ENCODE assay signal across 1 cellular context in the genomic region with DNA sequence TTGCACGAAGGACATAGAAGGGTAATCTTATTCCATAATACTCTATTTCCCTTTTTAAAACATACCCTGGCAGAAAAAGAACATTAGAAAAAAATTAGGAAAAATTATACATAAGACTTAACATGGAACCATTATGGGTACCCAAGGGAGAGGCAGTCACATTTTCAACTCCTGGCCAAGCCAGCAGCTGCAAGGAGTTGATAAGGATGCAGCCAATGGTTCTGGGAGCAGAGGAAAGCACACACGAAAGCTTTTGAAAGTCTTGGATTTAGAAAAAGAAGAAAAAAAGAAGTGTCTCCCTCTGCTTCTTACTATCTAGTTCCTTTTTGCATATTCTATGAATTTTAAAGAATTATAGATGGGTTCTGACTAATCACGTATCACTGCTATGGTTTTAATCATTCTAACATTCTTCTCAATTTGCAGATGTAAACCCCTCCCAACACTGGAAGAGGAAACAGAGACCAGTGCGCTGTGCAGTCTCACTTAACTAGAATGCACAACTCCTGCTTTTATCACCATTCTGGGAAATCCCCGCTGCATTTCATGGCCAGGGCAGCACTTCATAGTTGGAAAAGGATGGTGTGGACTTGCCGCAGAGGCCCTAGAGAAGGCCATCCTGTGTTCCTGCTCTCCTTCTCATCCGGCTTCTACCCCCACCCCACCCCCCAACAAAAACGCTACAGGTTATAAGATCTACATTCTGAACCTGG.
TF ChIP-seq lines count a peak whose summit lies in the region.

No MANE protein-coding gene starts in this region.

TF ChIP-seq in K562, 482 proteins besides CTCF, POLR2A, EP300 and RAD21 (continued from another document):
- TF ChIP-seq MAFF (IDR thresholded peaks at IDR 0.05; ENCODE audit: low read length) (no peak), ZNF263 (CRISPR knock-in tag; IDR thresholded peaks at IDR 0.05; ENCODE audit: borderline replicate concordance) (no peak), MEF2D (tag; conservative IDR thresholded peaks at IDR 0.05; ENCODE audit: low read depth) (no peak), CBX2 (IDR thresholded peaks at IDR 0.05; ENCODE audit: insufficient read depth, low read length, poor library complexity, severe bottlenecking) (no peak), PHF8 (IDR thresholded peaks at IDR 0.05; ENCODE audit: borderline replicate concordance, low read length) (no peak), MTF1 (CRISPR knock-in tag; IDR thresholded peaks at IDR 0.05; ENCODE audit: borderline replicate concordance) (no peak)
